In genomic region chr6:147209762-147210449, GRCh38 we compare ENCODE assay signal across 1 cellular context.
TF ChIP-seq lines count a peak whose summit lies in the region.

No MANE protein-coding gene starts in this region.

TF ChIP-seq in K562, 482 proteins besides CTCF, POLR2A, EP300 and RAD21 (continues in another document):
- TF ChIP-seq RBM22 (IDR thresholded peaks at IDR 0.05; ENCODE audit: low read depth, low read length, poor library complexity, severe bottlenecking) (peak; percentile 65), ZZZ3 (IDR thresholded peaks at IDR 0.05) (no peak), NFXL1 (CRISPR knock-in tag; IDR thresholded peaks at IDR 0.05) (peak; percentile 57; the same call in 1 of the 2 replicates), ZNF217 (CRISPR knock-in tag; IDR thresholded peaks at IDR 0.05) (no peak), LCOR (CRISPR knock-in tag; IDR thresholded peaks at IDR 0.05) (no peak), NUFIP1 (IDR thresholded peaks at IDR 0.05; ENCODE audit: partially characterized antibody) (no peak), PKNOX1 (IDR thresholded peaks at IDR 0.05) (0 out of 2 replicates have a peak, but pooled peaks have one; percentile 5), SMARCA4 (IDR thresholded peaks at IDR 0.05) (no peak), POLR2AphosphoS2 (IDR thresholded peaks at IDR 0.05; ENCODE audit: low read length) (no peak; the same call in 1 of the 2 replicates), MTF1 (CRISPR knock-in tag; IDR thresholded peaks at IDR 0.05; ENCODE audit: borderline replicate concordance) (no peak), ARID4B (CRISPR knock-in tag; IDR thresholded peaks at IDR 0.05) (no peak), CHD2 (IDR thresholded peaks at IDR 0.05; ENCODE audit: low read depth, low read length) (no peak), ZC3H8 (IDR thresholded peaks at IDR 0.05) (no peak), ZEB2 (IDR thresholded peaks at IDR 0.05) (no peak), POLR2G (IDR thresholded peaks at IDR 0.05; ENCODE audit: low read depth, low read length) (peak; percentile 52), RNF2 (IDR thresholded peaks at IDR 0.05) (no peak), HNRNPUL1 (IDR thresholded peaks at IDR 0.05; ENCODE audit: low read length) (no peak), ILK (tag; IDR thresholded peaks at IDR 0.05; ENCODE audit: borderline replicate concordance, low read depth) (no peak), FOXK1 (CRISPR knock-in tag; IDR thresholded peaks at IDR 0.05; ENCODE audit: borderline replicate concordance) (no peak), KDM2B (CRISPR knock-in tag; IDR thresholded peaks at IDR 0.05) (no peak), ZNF318 (IDR thresholded peaks at IDR 0.05; ENCODE audit: borderline replicate concordance in 1 of 2, low read depth in 1 of 2) (no peak), TRIM24 (IDR thresholded peaks at IDR 0.05) (no peak), FUS (optimal IDR thresholded peaks at IDR 0.05; ENCODE audit: low read depth, low read length) (peak; percentile 30), NCOR1 (IDR thresholded peaks at IDR 0.05) (0 out of 2 replicates have a peak, but pooled peaks have one; percentile 11), TRIM25 (IDR thresholded peaks at IDR 0.05; ENCODE audit: borderline replicate concordance) (0 out of 2 replicates have a peak, but pooled peaks have one; percentile 16), CHD4 (IDR thresholded peaks at IDR 0.05; ENCODE audit: insufficient read depth, insufficient replicate concordance, low read depth, low read length, poor library complexity, severe bottlenecking) (no peak), XRCC3 (IDR thresholded peaks at IDR 0.05) (no peak), HEY1 (CRISPR knock-in tag; IDR thresholded peaks at IDR 0.05; ENCODE audit: borderline replicate concordance) (peak; percentile 55; the same call in 1 of the 2 replicates), ARNT (IDR thresholded peaks at IDR 0.05) (0 out of 4 replicates have a peak, but pooled peaks of 1 of the 2 experiments have one; percentile 26), MYBL2 (IDR thresholded peaks at IDR 0.05; ENCODE audit: low read depth) (no peak), MYBL2 (CRISPR knock-in tag; IDR thresholded peaks at IDR 0.05; ENCODE audit: borderline replicate concordance) (no peak), ZBTB5 (IDR thresholded peaks at IDR 0.05) (no peak), CTBP1 (IDR thresholded peaks at IDR 0.05; ENCODE audit: borderline replicate concordance) (peak; percentile 37; the same call in 1 of the 2 replicates), TFAM (CRISPR knock-in tag; conservative IDR thresholded peaks at IDR 0.05) (no peak), ZNF444 (CRISPR knock-in tag; IDR thresholded peaks at IDR 0.05) (0 out of 2 replicates have a peak, but pooled peaks have one; percentile 4)
- TF ChIP-seq, protein P1, sequence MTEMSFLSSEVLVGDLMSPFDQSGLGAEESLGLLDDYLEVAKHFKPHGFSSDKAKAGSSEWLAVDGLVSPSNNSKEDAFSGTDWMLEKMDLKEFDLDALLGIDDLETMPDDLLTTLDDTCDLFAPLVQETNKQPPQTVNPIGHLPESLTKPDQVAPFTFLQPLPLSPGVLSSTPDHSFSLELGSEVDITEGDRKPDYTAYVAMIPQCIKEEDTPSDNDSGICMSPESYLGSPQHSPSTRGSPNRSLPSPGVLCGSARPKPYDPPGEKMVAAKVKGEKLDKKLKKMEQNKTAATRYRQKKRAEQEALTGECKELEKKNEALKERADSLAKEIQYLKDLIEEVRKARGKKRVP (CRISPR knock-in tag; IDR thresholded peaks at IDR 0.05) = no peak
- TF ChIP-seq, protein P2, sequence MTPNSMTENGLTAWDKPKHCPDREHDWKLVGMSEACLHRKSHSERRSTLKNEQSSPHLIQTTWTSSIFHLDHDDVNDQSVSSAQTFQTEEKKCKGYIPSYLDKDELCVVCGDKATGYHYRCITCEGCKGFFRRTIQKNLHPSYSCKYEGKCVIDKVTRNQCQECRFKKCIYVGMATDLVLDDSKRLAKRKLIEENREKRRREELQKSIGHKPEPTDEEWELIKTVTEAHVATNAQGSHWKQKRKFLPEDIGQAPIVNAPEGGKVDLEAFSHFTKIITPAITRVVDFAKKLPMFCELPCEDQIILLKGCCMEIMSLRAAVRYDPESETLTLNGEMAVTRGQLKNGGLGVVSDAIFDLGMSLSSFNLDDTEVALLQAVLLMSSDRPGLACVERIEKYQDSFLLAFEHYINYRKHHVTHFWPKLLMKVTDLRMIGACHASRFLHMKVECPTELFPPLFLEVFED (CRISPR knock-in tag; conservative IDR thresholded peaks at IDR 0.05) = 0 out of 2 replicates have a peak, but pooled peaks have one; percentile 55
- TF ChIP-seq, protein P3, sequence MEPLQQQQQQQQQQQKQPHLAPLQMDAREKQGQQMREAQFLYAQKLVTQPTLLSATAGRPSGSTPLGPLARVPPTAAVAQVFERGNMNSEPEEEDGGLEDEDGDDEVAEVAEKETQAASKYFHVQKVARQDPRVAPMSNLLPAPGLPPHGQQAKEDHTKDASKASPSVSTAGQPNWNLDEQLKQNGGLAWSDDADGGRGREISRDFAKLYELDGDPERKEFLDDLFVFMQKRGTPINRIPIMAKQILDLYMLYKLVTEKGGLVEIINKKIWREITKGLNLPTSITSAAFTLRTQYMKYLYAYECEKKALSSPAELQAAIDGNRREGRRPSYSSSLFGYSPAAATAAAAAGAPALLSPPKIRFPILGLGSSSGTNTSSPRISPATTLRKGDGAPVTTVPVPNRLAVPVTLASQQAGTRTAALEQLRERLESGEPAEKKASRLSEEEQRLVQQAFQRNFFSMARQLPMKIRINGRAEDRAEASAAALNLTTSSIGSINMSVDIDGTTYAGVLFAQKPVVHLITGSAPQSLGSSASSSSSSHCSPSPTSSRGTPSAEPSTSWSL (CRISPR knock-in tag; IDR thresholded peaks at IDR 0.05; ENCODE audit: borderline replicate concordance) = no peak
